Comparison of ENCODE assay signal across 17 cellular contexts in genomic region chr1:172119184-172119583, GRCh38.
DNase-seq lines count a peak whose midpoint lies in the region; ATAC-seq, FAIRE-seq and TF ChIP-seq lines count a peak whose summit lies in the region.
"Had no signal": no experiment of that assay in that cellular context is flagged by ENCODE, and none has a peak within 500 bp of the region (broad histone marks: within the 10 kb centered on the region; RNA-seq: fewer than 3 reads in every experiment).

No MANE protein-coding gene starts in this region.

- no peak overlapping the region for H3K4me3 ChIP-seq in GM12878
- H3K4me3 ChIP-seq in WERI-Rb-1 (ENCODE audit: low read depth, low read length): no peak overlapping the region
- H3K4me3 ChIP-seq: GM23338 had no signal

- H3K36me3 Mint-ChIP-seq in activated naive CD8-positive, alpha-beta T cell treated with anti-CD3 and anti-CD28 coated beads, Interleukin-2, amount 10 ng/mL, durations not matched to agents 7 days and 5 days: peaks cover 8% of the 10 kb centered on the region
- H3K36me3 Mint-ChIP-seq in activated naive CD8-positive, alpha-beta T cell treated with anti-CD3 and anti-CD28 coated beads, Interleukin-2, amount 50 U/mL, for 24 hours (ENCODE audit: low read depth): peaks cover 2% of the 10 kb centered on the region
- H3K36me3 Mint-ChIP-seq in IgD-negative memory B cell: peaks cover 2% of the 10 kb centered on the region
- peaks cover 7% of the 10 kb centered on the region for H3K36me3 Mint-ChIP-seq in memory B cell
- H3K36me3 Mint-ChIP-seq: CD8-positive, alpha-beta T cell had no signal

- H3K4me3 Mint-ChIP-seq in activated naive CD8-positive, alpha-beta T cell treated with anti-CD3 and anti-CD28 coated beads, Interleukin-2, amount 10 ng/mL, durations not matched to agents 7 days and 5 days: peak overlapping the region; percentile 7
- no peak overlapping the region for H3K4me3 Mint-ChIP-seq in activated naive CD8-positive, alpha-beta T cell treated with anti-CD3 and anti-CD28 coated beads, Interleukin-2, amount 50 U/mL, for 24 hours
- H3K4me3 Mint-ChIP-seq in IgD-negative memory B cell: no peak overlapping the region
- H3K4me3 Mint-ChIP-seq in memory B cell: no peak overlapping the region
- H3K4me3 Mint-ChIP-seq: CD8-positive, alpha-beta T cell; GM23338; H9 had no signal

- TF ChIP-seq CTCF in GM12878 (IDR thresholded peaks at IDR 0.05 in 2 of 3, conservative IDR thresholded peaks at IDR 0.05 in 1 of 3; ENCODE audit: control insufficient read depth in 2 of 3, extremely low read depth in 1 of 3, insufficient read depth in 1 of 3, low read depth in 3 of 3, low read length in 3 of 3) (no peak), WERI-Rb-1 (IDR thresholded peaks at IDR 0.05; ENCODE audit: low read depth, low read length) (no peak)

- no TSS peak for BruUV-seq in GM12878 (replicated peaks; lab: Mats Ljungman, UMichigan)

- SMC1A ChIA-PET in GM12878 (lab: Charles Lee; ENCODE audit: uncharacterized antibody, unreplicated experiment): interaction anchor here (0.7 to 1.7 kb wide), 2 partner anchors 15 to 287 kb away, joined by 3 to 6 read pairs; no protein-coding TSS in a partner anchor

- POLR2A ChIA-PET in activated naive CD8-positive, alpha-beta T cell treated with anti-CD3 and anti-CD28 coated beads, Interleukin-2, amount 10 ng/mL, durations not matched to agents 7 days and 5 days (lab: Charles Lee): no interaction called here
- POLR2A ChIA-PET in GM12878 (lab: Charles Lee): interaction anchor here (0.6 kb wide), 1 partner anchor 241 kb away, joined by 3 read pairs; no protein-coding TSS in a partner anchor

- H3K27me3 ChIP-seq in GM12878 (replicated peaks in 1 of 2; ENCODE audit: control insufficient read depth in 2 of 2, insufficient read depth in 2 of 2, low read length in 1 of 2): no peaks in the 10 kb centered on the region
- H3K27me3 ChIP-seq in WERI-Rb-1 (ENCODE audit: insufficient read depth, low read depth, severe bottlenecking): no peaks in the 10 kb centered on the region

- no peak overlapping the region for H3K4me2 ChIP-seq in GM12878 (ENCODE audit: control insufficient read depth, insufficient read depth)
- H3K4me2 ChIP-seq: GM23338 had no signal

- DNase-seq in activated naive CD8-positive, alpha-beta T cell treated with anti-CD3 and anti-CD28 coated beads, Interleukin-2, amount 10 ng/mL, durations not matched to agents 7 days and 5 days: no peak
- DNase-seq in activated naive CD8-positive, alpha-beta T cell treated with anti-CD3 and anti-CD28 coated beads, Interleukin-2, amount 50 U/mL, for 24 hours: no peak
- no peak for DNase-seq in GM12878 (ENCODE audit: low read depth, low spot score)
- no peak for DNase-seq in memory B cell (ENCODE audit: low spot score in 2 of 2)
- no peak for DNase-seq in SHP77 treated with DMSO at 0.1 percent for 48 hours (lab: John Stamatoyannopoulos, UW)
- no peak for DNase-seq in WERI-Rb-1
- no peak for DNase-seq in NCI-H524 treated with DMSO at 0.1 percent for 48 hours (lab: John Stamatoyannopoulos, UW)
- DNase-seq: C1 segment of cervical spinal cord; Caco-2; CD8-positive, alpha-beta T cell; DMS153; DND-41; H9 had no signal

- 80% methylated on average over 10 of the region's 10 CpGs for WGBS in GM12878 (ENCODE audit: insufficient coverage, insufficient replicate concordance, low lambda C conversion rate, missing lambda C conversion rate)

- H3K27me3 Mint-ChIP-seq in activated naive CD8-positive, alpha-beta T cell treated with anti-CD3 and anti-CD28 coated beads, Interleukin-2, amount 10 ng/mL, durations not matched to agents 7 days and 5 days: no peaks in the 10 kb centered on the region
- H3K27me3 Mint-ChIP-seq in activated naive CD8-positive, alpha-beta T cell treated with anti-CD3 and anti-CD28 coated beads, Interleukin-2, amount 50 U/mL, for 24 hours: no peaks in the 10 kb centered on the region
- no peaks in the 10 kb centered on the region for H3K27me3 Mint-ChIP-seq in IgD-negative memory B cell
- no peaks in the 10 kb centered on the region for H3K27me3 Mint-ChIP-seq in memory B cell

- H3K27ac ChIP-seq in GM12878 (ENCODE audit: control insufficient read depth, insufficient read depth) (no peak overlapping the region), WERI-Rb-1 (no peak overlapping the region)

- no peak overlapping the region for H2AFZ ChIP-seq in GM12878 (ENCODE audit: control insufficient read depth, low read depth, low read length)
- H2AFZ ChIP-seq: GM23338 had no signal

- RAD21 ChIA-PET in GM12878 (lab: Charles Lee; ENCODE audit: unreplicated experiment): no interaction called here

- intact Hi-C loops in GM12878 (cut with micrococcal nuclease; ENCODE audit: unreplicated experiment): no loop called here

- peaks cover 3% of the 10 kb centered on the region for H3K9me3 Mint-ChIP-seq in activated naive CD8-positive, alpha-beta T cell treated with anti-CD3 and anti-CD28 coated beads, Interleukin-2, amount 10 ng/mL, durations not matched to agents 7 days and 5 days
- peaks cover 7% of the 10 kb centered on the region for H3K9me3 Mint-ChIP-seq in activated naive CD8-positive, alpha-beta T cell treated with anti-CD3 and anti-CD28 coated beads, Interleukin-2, amount 50 U/mL, for 24 hours
- H3K9me3 Mint-ChIP-seq in IgD-negative memory B cell: peaks cover 0 to 4% (median 3%) of the 10 kb centered on the region in 3 donors
- H3K9me3 Mint-ChIP-seq in memory B cell: peaks cover 8% of the 10 kb centered on the region
- H3K9me3 Mint-ChIP-seq: CD8-positive, alpha-beta T cell; GM23338; H9 had no signal

- no peak overlapping the region for H3K27ac Mint-ChIP-seq in activated naive CD8-positive, alpha-beta T cell treated with anti-CD3 and anti-CD28 coated beads, Interleukin-2, amount 10 ng/mL, durations not matched to agents 7 days and 5 days
- H3K27ac Mint-ChIP-seq in activated naive CD8-positive, alpha-beta T cell treated with anti-CD3 and anti-CD28 coated beads, Interleukin-2, amount 50 U/mL, for 24 hours: no peak overlapping the region
- H3K27ac Mint-ChIP-seq in IgD-negative memory B cell (peak overlapping the region in 2 of 3 donors; percentile 13 to 54), memory B cell (peak overlapping the region; percentile 67)
- H3K27ac Mint-ChIP-seq: CD8-positive, alpha-beta T cell; GM23338; H9 had no signal

- TF ChIP-seq POLR2A in GM12878 (IDR thresholded peaks at IDR 0.05; ENCODE audit: low read depth, low read length): no peak

- no peaks in the 10 kb centered on the region for H3K79me2 ChIP-seq in GM12878 (ENCODE audit: control insufficient read depth, insufficient read depth, low read length)

- CTCF ChIA-PET in GM12878 (lab: Yijun Ruan, JAX): interaction anchor here (0.6 to 0.9 kb wide), 2 partner anchors 9 to 972 kb away, joined by 3 to 5 read pairs; no protein-coding TSS in a partner anchor

- TF ChIP-seq EP300 in GM12878 (IDR thresholded peaks at IDR 0.05; ENCODE audit: borderline replicate concordance in 1 of 2, control insufficient read depth in 1 of 2, low read depth in 2 of 2, low read length in 2 of 2): no peak

- H3K9me3 ChIP-seq in GM12878 (replicated peaks; ENCODE audit: control insufficient read depth, insufficient read depth, low read length): peaks cover 3% of the 10 kb centered on the region
- H3K9me3 ChIP-seq in WERI-Rb-1 (ENCODE audit: severe bottlenecking): no peaks in the 10 kb centered on the region
- H3K9me3 ChIP-seq: Caco-2 had no signal

- no peak for FAIRE-seq in GM12878 (lab: Jason Lieb, UNC)
- FAIRE-seq: G401.6 had no signal

- ATAC-seq in activated naive CD8-positive, alpha-beta T cell treated with anti-CD3 and anti-CD28 coated beads, Interleukin-2, amount 10 ng/mL, durations not matched to agents 7 days and 5 days (ENCODE audit: low read depth): no peak
- no peak for ATAC-seq in activated naive CD8-positive, alpha-beta T cell treated with anti-CD3 and anti-CD28 coated beads, Interleukin-2, amount 50 U/mL, for 24 hours
- ATAC-seq in GM12878 (no peak), memory B cell (ENCODE audit: low read depth) (no peak)
- ATAC-seq: CD8-positive, alpha-beta T cell; GM23338; HCT116 had no signal

- in situ Hi-C loops in GM12878 (cut with MboI): no loop called here

- peaks cover 3% of the 10 kb centered on the region; the same call in 1 of the 2 replicates for H3K4me1 ChIP-seq in GM12878 (ENCODE audit: control insufficient read depth, insufficient read depth, low read length)
- H3K4me1 ChIP-seq: Caco-2 had no signal

- H3K9ac ChIP-seq in GM12878 (ENCODE audit: control insufficient read depth, insufficient read depth, low read length): no peak overlapping the region

- no peak for TF ChIP-seq RAD21 in GM12878 (IDR thresholded peaks at IDR 0.05; ENCODE audit: insufficient read depth, low read depth, low read length)

- peaks cover 22% of the 10 kb centered on the region for H3K4me1 Mint-ChIP-seq in activated naive CD8-positive, alpha-beta T cell treated with anti-CD3 and anti-CD28 coated beads, Interleukin-2, amount 10 ng/mL, durations not matched to agents 7 days and 5 days
- peaks cover 25% of the 10 kb centered on the region for H3K4me1 Mint-ChIP-seq in activated naive CD8-positive, alpha-beta T cell treated with anti-CD3 and anti-CD28 coated beads, Interleukin-2, amount 50 U/mL, for 24 hours
- H3K4me1 Mint-ChIP-seq in IgD-negative memory B cell (peaks cover 24 to 29% (median 24%) of the 10 kb centered on the region in 3 donors), memory B cell (peaks cover 29% of the 10 kb centered on the region)

- no peaks in the 10 kb centered on the region for H4K20me1 ChIP-seq in GM12878 (ENCODE audit: control insufficient read depth, insufficient read depth)

- no peaks in the 10 kb centered on the region for H3K36me3 ChIP-seq in GM12878 (ENCODE audit: control insufficient read depth in 2 of 2, insufficient read depth in 2 of 2, low read length in 1 of 2)
- no peaks in the 10 kb centered on the region for H3K36me3 ChIP-seq in WERI-Rb-1

TF ChIP-seq in GM12878, 131 proteins besides CTCF, POLR2A, EP300 and RAD21:
- TF ChIP-seq CHD4 (IDR thresholded peaks at IDR 0.05): no peak
- TF ChIP-seq MYC (IDR thresholded peaks at IDR 0.05; ENCODE audit: insufficient read depth, insufficient read length, insufficient replicate concordance, low read length, severe bottlenecking): no peak
- no peak for TF ChIP-seq CBX5 (IDR thresholded peaks at IDR 0.05; ENCODE audit: low read depth)
- TF ChIP-seq NR2C1 (IDR thresholded peaks at IDR 0.05): peak; percentile 78
- TF ChIP-seq NR2F1 (conservative IDR thresholded peaks at IDR 0.05): peak; percentile 83
- no peak for TF ChIP-seq TAF1 (IDR thresholded peaks at IDR 0.05; ENCODE audit: borderline replicate concordance, low read depth, low read length)
- no peak for TF ChIP-seq HDGF (IDR thresholded peaks at IDR 0.05)

Comparison
In these comparisons a context has a peak if more than half of its experiments do, and no peak if none do; other contexts are left out.
1. H3K27ac Mint-ChIP-seq: peak in IgD-negative memory B cell (2 of 3) and memory B cell (single experiment); none in activated naive CD8-positive, alpha-beta T cell treated with anti-CD3 and anti-CD28 coated beads, Interleukin-2, amount 10 ng/mL, durations not matched to agents 7 days and 5 days (single experiment) and activated naive CD8-positive, alpha-beta T cell treated with anti-CD3 and anti-CD28 coated beads, Interleukin-2, amount 50 U/mL, for 24 hours (single experiment).